8 cellular contexts compared by ENCODE assay signal in genomic region chr14:91871401-91871800, GRCh38. TPM values are rescaled to one million over a fixed set of nuclear protein-coding genes. Genes with fewer than 3 reads are reported as not detected.
DNase-seq lines count a peak whose midpoint lies in the region; ATAC-seq and TF ChIP-seq lines count a peak whose summit lies in the region.
"Not testable (repeated sequence)": the region's sequence is repeated elsewhere in the genome, so short reads cannot be mapped to it uniquely, and the experiment has no call there.

No MANE protein-coding gene starts in this region.

- peak overlapping the region; percentile 89 for H3K4me3 ChIP-seq in CD4-positive, CD25-positive, alpha-beta regulatory T cell (ENCODE audit: low read depth, low read length)
- not testable (repeated sequence) for H3K4me3 ChIP-seq in Loucy (ENCODE audit: low read length, poor library complexity, severe bottlenecking); tibial artery

- DNase-seq in CD4-positive, CD25-positive, alpha-beta regulatory T cell; T-helper 2 cell treated with Interferon-gamma antibody and Interleukin-4, amounts not matched to agents 5 μg/mL and 100 μg/mL, for 36 hours (ENCODE audit: low spot score); activated T-cell treated with anti-CD3 and anti-CD28 coated beads, Interleukin-2, amount 50 U/mL, for 24 hours; activated naive CD8-positive, alpha-beta T cell treated with anti-CD3 and anti-CD28 coated beads for 36 hours; effector memory CD8-positive, alpha-beta T cell; naive thymus-derived CD8-positive, alpha-beta T cell; tibial artery: not testable (repeated sequence)

- H3K79me2 ChIP-seq in Loucy (ENCODE audit: insufficient read depth, low read length): not testable (repeated sequence)

- intact Hi-C loops in tibial artery (cut with DNase I; ENCODE audit: low total_unique reads): not testable (repeated sequence)

- peaks cover 27 to 100% (median 61%) of the 10 kb centered on the region in 4 donors for H3K4me1 Mint-ChIP-seq in CD4-positive, CD25-positive, alpha-beta regulatory T cell
- peaks cover 82% of the 10 kb centered on the region for H3K4me1 Mint-ChIP-seq in T-helper 2 cell treated with Interferon-gamma antibody and Interleukin-4, amounts not matched to agents 5 μg/mL and 100 μg/mL, for 36 hours (ENCODE audit: low read depth)
- peaks cover 98% of the 10 kb centered on the region for H3K4me1 Mint-ChIP-seq in activated T-cell treated with anti-CD3 and anti-CD28 coated beads, Interleukin-2, amount 50 U/mL, for 24 hours (ENCODE audit: low read depth)
- H3K4me1 Mint-ChIP-seq in activated naive CD8-positive, alpha-beta T cell treated with anti-CD3 and anti-CD28 coated beads for 36 hours: peaks cover 90% of the 10 kb centered on the region
- H3K4me1 Mint-ChIP-seq in effector memory CD8-positive, alpha-beta T cell (ENCODE audit: low read depth in 2 of 2): peaks cover 64 to 77% of the 10 kb centered on the region in 2 donors
- peaks cover 53 to 99% (median 98%) of the 10 kb centered on the region in 4 donors for H3K4me1 Mint-ChIP-seq in naive thymus-derived CD8-positive, alpha-beta T cell

- not testable (repeated sequence) for H3K9me3 Mint-ChIP-seq in CD4-positive, CD25-positive, alpha-beta regulatory T cell; T-helper 2 cell treated with Interferon-gamma antibody and Interleukin-4, amounts not matched to agents 5 μg/mL and 100 μg/mL, for 36 hours; activated T-cell treated with anti-CD3 and anti-CD28 coated beads, Interleukin-2, amount 50 U/mL, for 24 hours; activated naive CD8-positive, alpha-beta T cell treated with anti-CD3 and anti-CD28 coated beads for 36 hours; effector memory CD8-positive, alpha-beta T cell; naive thymus-derived CD8-positive, alpha-beta T cell

- not testable (repeated sequence) for H2AFZ ChIP-seq in Loucy (ENCODE audit: low read length)

- H4K20me1 ChIP-seq in Loucy (ENCODE audit: insufficient read depth, low read length, poor library complexity, severe bottlenecking): not testable (repeated sequence)

- not testable (repeated sequence) for H3K9me3 ChIP-seq in CD4-positive, CD25-positive, alpha-beta regulatory T cell (ENCODE audit: control insufficient read depth in 2 of 2, low read length in 2 of 2); Loucy (ENCODE audit: insufficient read depth, low read depth, low read length); tibial artery

- H3K4me3 Mint-ChIP-seq in CD4-positive, CD25-positive, alpha-beta regulatory T cell: peak overlapping the region; percentile 79 to 90 (median 86)
- H3K4me3 Mint-ChIP-seq in T-helper 2 cell treated with Interferon-gamma antibody and Interleukin-4, amounts not matched to agents 5 μg/mL and 100 μg/mL, for 36 hours: peak overlapping the region; percentile 79
- H3K4me3 Mint-ChIP-seq in activated T-cell treated with anti-CD3 and anti-CD28 coated beads, Interleukin-2, amount 50 U/mL, for 24 hours; activated naive CD8-positive, alpha-beta T cell treated with anti-CD3 and anti-CD28 coated beads for 36 hours: not testable (repeated sequence)
- H3K4me3 Mint-ChIP-seq in effector memory CD8-positive, alpha-beta T cell: peak overlapping the region; percentile 80 to 82
- H3K4me3 Mint-ChIP-seq in naive thymus-derived CD8-positive, alpha-beta T cell: peak overlapping the region; percentile 78 to 92 (median 84)

- not testable (repeated sequence) for H3K27me3 Mint-ChIP-seq in CD4-positive, CD25-positive, alpha-beta regulatory T cell; T-helper 2 cell treated with Interferon-gamma antibody and Interleukin-4, amounts not matched to agents 5 μg/mL and 100 μg/mL, for 36 hours (ENCODE audit: low read depth); activated T-cell treated with anti-CD3 and anti-CD28 coated beads, Interleukin-2, amount 50 U/mL, for 24 hours; activated naive CD8-positive, alpha-beta T cell treated with anti-CD3 and anti-CD28 coated beads for 36 hours; effector memory CD8-positive, alpha-beta T cell; naive thymus-derived CD8-positive, alpha-beta T cell

- POLR2A ChIA-PET in naive thymus-derived CD8-positive, alpha-beta T cell (lab: Charles Lee): interaction anchor here (0.6 to 12.3 kb wide), 16 partner anchors 10 to 780 kb away, joined by 3 to 317 read pairs (median 8); partner anchors contain the start of genes CATSPERB and PPP4R3A

- H3K9ac ChIP-seq in Loucy (ENCODE audit: low read depth, low read length, poor library complexity, severe bottlenecking): peak overlapping the region; percentile 30

- not testable (repeated sequence) for H3K9me2 ChIP-seq in Loucy (replicated peaks; ENCODE audit: low read depth, low read length)

- not testable (repeated sequence) for H3F3A ChIP-seq in Loucy (ENCODE audit: low read depth)

- peak overlapping the region; percentile 92 for H3K27ac ChIP-seq in CD4-positive, CD25-positive, alpha-beta regulatory T cell (ENCODE audit: insufficient read depth, low read length, poor library complexity, severe bottlenecking)
- peak overlapping the region; percentile 76 to 79 for H3K27ac ChIP-seq in tibial artery

- ATAC-seq in CD4-positive, CD25-positive, alpha-beta regulatory T cell (ENCODE audit: low read depth in 2 of 2); effector memory CD8-positive, alpha-beta T cell (replicated peaks); naive thymus-derived CD8-positive, alpha-beta T cell: not testable (repeated sequence)

- not testable (repeated sequence) for H3K27me3 ChIP-seq in CD4-positive, CD25-positive, alpha-beta regulatory T cell (ENCODE audit: control insufficient read depth, insufficient read depth, low read length); Loucy (ENCODE audit: insufficient read depth, low read length, poor library complexity, severe bottlenecking); tibial artery

- H3K4me1 ChIP-seq in CD4-positive, CD25-positive, alpha-beta regulatory T cell (ENCODE audit: control insufficient read depth, insufficient read depth, low read length, poor library complexity, severe bottlenecking): peaks cover 96% of the 10 kb centered on the region
- peaks cover 87% of the 10 kb centered on the region for H3K4me1 ChIP-seq in Loucy (ENCODE audit: insufficient read depth, low read length, poor library complexity, severe bottlenecking)
- peaks cover 0 to 38% (median 24%) of the 10 kb centered on the region in 4 donors for H3K4me1 ChIP-seq in tibial artery

- H3K36me3 Mint-ChIP-seq in CD4-positive, CD25-positive, alpha-beta regulatory T cell; activated T-cell treated with anti-CD3 and anti-CD28 coated beads, Interleukin-2, amount 50 U/mL, for 24 hours (ENCODE audit: low read depth); activated naive CD8-positive, alpha-beta T cell treated with anti-CD3 and anti-CD28 coated beads for 36 hours; naive thymus-derived CD8-positive, alpha-beta T cell: not testable (repeated sequence)
- peaks cover 11% of the 10 kb centered on the region for H3K36me3 Mint-ChIP-seq in T-helper 2 cell treated with Interferon-gamma antibody and Interleukin-4, amounts not matched to agents 5 μg/mL and 100 μg/mL, for 36 hours (ENCODE audit: low read depth)
- H3K36me3 Mint-ChIP-seq in effector memory CD8-positive, alpha-beta T cell (ENCODE audit: insufficient read depth): peaks cover 41% of the 10 kb centered on the region

- peak overlapping the region; percentile 90 to 100 (median 97) for H3K27ac Mint-ChIP-seq in CD4-positive, CD25-positive, alpha-beta regulatory T cell
- H3K27ac Mint-ChIP-seq in T-helper 2 cell treated with Interferon-gamma antibody and Interleukin-4, amounts not matched to agents 5 μg/mL and 100 μg/mL, for 36 hours: peak overlapping the region; percentile 93
- H3K27ac Mint-ChIP-seq in activated T-cell treated with anti-CD3 and anti-CD28 coated beads, Interleukin-2, amount 50 U/mL, for 24 hours: peak overlapping the region; percentile 83
- peak overlapping the region; percentile 63 for H3K27ac Mint-ChIP-seq in activated naive CD8-positive, alpha-beta T cell treated with anti-CD3 and anti-CD28 coated beads for 36 hours
- peak overlapping the region; percentile 96 to 99 for H3K27ac Mint-ChIP-seq in effector memory CD8-positive, alpha-beta T cell
- H3K27ac Mint-ChIP-seq in naive thymus-derived CD8-positive, alpha-beta T cell: peak overlapping the region; percentile 95 to 100 (median 98)

- not testable (repeated sequence) for H3K36me3 ChIP-seq in CD4-positive, CD25-positive, alpha-beta regulatory T cell (ENCODE audit: control insufficient read depth, insufficient read depth, low read length); Loucy (ENCODE audit: insufficient read depth, low read length)
- peaks cover 33 to 68% (median 67%) of the 10 kb centered on the region in 3 donors for H3K36me3 ChIP-seq in tibial artery

- not testable (repeated sequence) for H3K4me2 ChIP-seq in Loucy (ENCODE audit: low read depth, low read length, poor library complexity, severe bottlenecking)

- TF ChIP-seq CTCF in Loucy (conservative IDR thresholded peaks at IDR 0.05; ENCODE audit: low read length); tibial artery (IDR thresholded peaks at IDR 0.05): not testable (repeated sequence)

RNA-seq across cellular contexts. Expression of gene TC2N, which starts 4.1 kb away (rescaled TPM):
- 138 TPM for total RNA-seq in CD4-positive, CD25-positive, alpha-beta regulatory T cell
- polyA plus RNA-seq in CD4-positive, CD25-positive, alpha-beta regulatory T cell: 100 to 1,000 TPM in 1 of 4 donors, 10 to 100 TPM in 3; 68.8 to 113 (median 93.1) TPM
- total RNA-seq in activated naive CD8-positive, alpha-beta T cell treated with anti-CD3 and anti-CD28 coated beads for 36 hours: 10 to 100 TPM; 16.7 to 17.4 TPM
- 100 to 1,000 TPM; 298 to 309 TPM for total RNA-seq in naive thymus-derived CD8-positive, alpha-beta T cell
- polyA plus RNA-seq in naive thymus-derived CD8-positive, alpha-beta T cell: 100 to 1,000 TPM; 125 to 167 (median 160) TPM
